ENCODE assay signal across 9 cellular contexts in the genomic region with DNA sequence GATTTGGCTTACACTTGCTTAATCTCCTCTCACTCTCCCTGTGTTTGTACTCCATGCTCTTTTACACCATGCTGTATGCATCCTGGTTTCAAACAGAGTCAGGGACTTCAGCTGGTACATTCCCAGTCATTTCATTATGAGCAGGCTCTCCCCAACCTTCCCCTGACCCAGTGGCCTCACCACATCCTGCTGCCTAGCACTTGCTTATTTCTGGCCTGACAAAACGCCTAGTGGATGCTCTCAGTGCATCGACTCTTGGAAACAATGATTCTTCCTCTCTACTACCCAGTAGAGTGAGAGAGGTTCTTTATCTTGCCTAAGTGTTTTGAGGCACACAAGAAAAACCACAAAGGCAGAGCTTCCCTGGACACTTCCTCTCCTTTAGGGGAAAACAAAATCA.
DNase-seq lines count a peak whose midpoint lies in the region; ATAC-seq, FAIRE-seq and TF ChIP-seq lines count a peak whose summit lies in the region.
"Had no signal": no experiment of that assay in that cellular context is flagged by ENCODE, and none has a peak within 500 bp of the region (broad histone marks: within the 10 kb centered on the region; RNA-seq: fewer than 3 reads in every experiment).

No MANE protein-coding gene starts in this region.

- TF ChIP-seq CTCF in A549 (IDR thresholded peaks at IDR 0.05), result no peak
- TF ChIP-seq CTCF in left ventricle myocardium inferior (IDR thresholded peaks at IDR 0.05; ENCODE audit: borderline replicate concordance), result no peak
- TF ChIP-seq CTCF in nephron progenitor cell (IDR thresholded peaks at IDR 0.05), result no peak

- no peak overlapping the region for H3K27ac Mint-ChIP-seq in nephron progenitor cell

- H3K9me3 Mint-ChIP-seq in nephron progenitor cell, result no peaks in the 10 kb centered on the region

- POLR2A ChIA-PET in A549 (lab: Yijun Ruan, JAX), result interaction anchor here (0.8 to 2.3 kb wide), 2 partner anchors 61 to 408 kb away, joined by 3 to 15 read pairs; no protein-coding TSS in a partner anchor

- peak in 1 of 2 experiments; percentile 13; a peak in 1 of 5 replicates for TF ChIP-seq RAD21 in A549 (conservative IDR thresholded peaks at IDR 0.05 in 1 of 2, IDR thresholded peaks at IDR 0.05 in 1 of 2)

- peaks cover 23% of the 10 kb centered on the region for H3K4me1 Mint-ChIP-seq in nephron progenitor cell

- TF ChIP-seq POLR2A in A549 (IDR thresholded peaks at IDR 0.05; ENCODE audit: low read length), result no peak

- H3K27ac ChIP-seq in A549, result peak overlapping the region; percentile 69 to 80
- peak overlapping the region; percentile 68 for H3K27ac ChIP-seq in left ventricle myocardium inferior (replicated peaks)

- no peak overlapping the region for H3K4me3 Mint-ChIP-seq in nephron progenitor cell
- H3K4me3 Mint-ChIP-seq: brain had no signal

- DNase-seq in A549 (ENCODE audit: low read depth in 1 of 2, low spot score in 1 of 2) (no peak), SKM-1 treated with dmso at 0.1 percent for 144 hours (lab: John Stamatoyannopoulos, UW; ENCODE audit: unreplicated experiment) (peak; percentile 81), left ventricle myocardium inferior (no peak), nephron progenitor cell (no peak), NCI-H1694 (lab: John Stamatoyannopoulos, UW) (no peak), midbrain (lab: John Stamatoyannopoulos, UW) (no peak)

- no peak for FAIRE-seq in A549 (lab: Jason Lieb, UNC)

- H3K4me3 ChIP-seq in A549 (no peak overlapping the region), left ventricle myocardium inferior (no peak overlapping the region)

- intact Hi-C loops in left ventricle myocardium inferior (cut with micrococcal nuclease), result loop anchor here (2.0 to 10.0 kb wide), 3 partner anchors 56 to 331 kb away; no protein-coding TSS in a partner anchor

- H3K4me1 ChIP-seq in A549 (peaks cover 41% of the 10 kb centered on the region), left ventricle myocardium inferior (peaks cover 54% of the 10 kb centered on the region)

- no peaks in the 10 kb centered on the region for H3K36me3 ChIP-seq in left ventricle myocardium inferior

- peaks cover 10% of the 10 kb centered on the region for H3K27me3 Mint-ChIP-seq in nephron progenitor cell (ENCODE audit: low read depth, poor library complexity)

- ATAC-seq in A549 (peak; percentile 15 to 58; a peak in 4 of 6 replicates), GM18520 (IDR thresholded peaks at IDR 0.05; ENCODE audit: unreplicated experiment) (peak; percentile 45), HG03025 (IDR thresholded peaks at IDR 0.05; ENCODE audit: low FRiP score, unreplicated experiment) (peak; percentile 38)

- H3K36me3 Mint-ChIP-seq in nephron progenitor cell (ENCODE audit: low read depth), result no peaks in the 10 kb centered on the region
- H3K36me3 Mint-ChIP-seq: brain had no signal

- 49% methylated on average over 2 of the region's 2 CpGs for WGBS in A549 (ENCODE audit: missing lambda C conversion rate)

- TF ChIP-seq EP300 in A549 (IDR thresholded peaks at IDR 0.05), result no peak

- H3K4me2 ChIP-seq in A549, result peak overlapping the region; percentile 61

- H3K9me3 ChIP-seq in A549 (0 out of 3 replicates have a peak, but pooled peaks cover 3% of the 10 kb centered on the region), left ventricle myocardium inferior (replicated peaks) (no peaks in the 10 kb centered on the region)

- H3K27me3 ChIP-seq in left ventricle myocardium inferior (ENCODE audit: low read depth), result no peaks in the 10 kb centered on the region

- CTCF ChIA-PET in A549 (lab: Yijun Ruan, JAX), result interaction anchor here (0.8 to 5.9 kb wide), 19 partner anchors 14 to 415 kb away, joined by 3 to 75 read pairs (median 5); partner anchors contain the start of gene CAV2

TF ChIP-seq in A549, 52 proteins besides CTCF, POLR2A, EP300 and RAD21:
- TF ChIP-seq FOSB (CRISPR knock-in tag; IDR thresholded peaks at IDR 0.05), result no peak
- no peak for TF ChIP-seq ATOH8 (CRISPR knock-in tag; IDR thresholded peaks at IDR 0.05; ENCODE audit: low read depth)
- no peak for TF ChIP-seq SREBF2 (IDR thresholded peaks at IDR 0.05)
- no peak for TF ChIP-seq HOXB5 (CRISPR knock-in tag; IDR thresholded peaks at IDR 0.05)
- TF ChIP-seq EHMT2 (IDR thresholded peaks at IDR 0.05; ENCODE audit: low read depth), result no peak
- no peak for TF ChIP-seq HEYL (CRISPR knock-in tag; IDR thresholded peaks at IDR 0.05)
